10 cellular contexts compared by ENCODE assay signal in the genomic region with DNA sequence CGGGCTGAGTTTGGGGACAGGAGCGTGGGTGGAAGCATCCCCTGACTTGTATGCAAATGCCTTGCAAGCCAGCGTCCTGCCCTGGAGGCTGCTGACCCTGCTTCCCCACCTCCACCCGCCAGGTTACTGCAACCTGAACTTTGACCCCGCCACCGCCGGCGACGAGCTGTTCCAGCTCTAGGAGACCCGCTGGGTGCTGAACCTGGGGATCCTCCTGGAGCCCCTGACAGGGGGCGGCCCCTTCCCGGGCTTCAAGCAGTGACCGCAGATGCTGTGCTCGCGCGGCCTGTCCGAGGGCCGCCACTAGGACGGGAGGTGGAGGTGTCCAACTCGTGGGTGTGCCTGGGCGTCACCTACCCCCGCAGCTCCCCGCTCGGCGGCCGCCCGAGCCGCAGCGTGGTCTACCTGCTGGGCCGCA. TPM values are rescaled to one million over a fixed set of nuclear protein-coding genes. Genes with fewer than 3 reads are reported as not detected.
DNase-seq lines count a peak whose midpoint lies in the region; ATAC-seq, FAIRE-seq and TF ChIP-seq lines count a peak whose summit lies in the region.
"Had no signal": no experiment of that assay in that cellular context is flagged by ENCODE, and none has a peak within 500 bp of the region (broad histone marks: within the 10 kb centered on the region; RNA-seq: fewer than 3 reads in every experiment).

No MANE protein-coding gene starts in this region.

- H3K9me3 ChIP-seq in iPS-15b (ENCODE audit: control insufficient read depth, insufficient read depth, low read length) (no peaks in the 10 kb centered on the region), smooth muscle cell (replicated peaks; ENCODE audit: low read depth) (no peaks in the 10 kb centered on the region)

- DNase-seq in GM12892 (ENCODE audit: insufficient read length) (peak; percentile 41), activated B cell treated with CpG ODN at 0.5 μM for 24 hours (no peak), smooth muscle cell (lab: John Stamatoyannopoulos, UW; ENCODE audit: unreplicated experiment) (no peak), mesenteric fat pad (ENCODE audit: low spot score) (no peak), DMS114 treated with DMSO at 0.1 percent for 48 hours (lab: John Stamatoyannopoulos, UW; ENCODE audit: unreplicated experiment) (no peak)

- H3K4me2 ChIP-seq in smooth muscle cell, result peak overlapping the region; percentile 40

- 83% methylated on average over 30 of the region's 30 CpGs for whole genome bisulfite sequencing in smooth muscle cell (ENCODE audit: low lambda C conversion rate)

- POLR2A ChIA-PET in activated B cell treated with CpG ODN at 0.5 μM for 24 hours (lab: Charles Lee), result interaction anchor here (1.2 to 1.5 kb wide), 2 partner anchors 11 to 25 kb away, joined by 12 to 15 read pairs; partner anchors contain the start of gene SLC16A5

- H4K20me1 ChIP-seq in smooth muscle cell (ENCODE audit: low read depth), result no peaks in the 10 kb centered on the region

- peaks cover 15% of the 10 kb centered on the region for H3F3A ChIP-seq in smooth muscle cell (ENCODE audit: low read depth)

- H3K4me3 Mint-ChIP-seq in activated B cell treated with CpG ODN at 0.5 μM for 24 hours, result peak overlapping the region; percentile 83
- H3K4me3 Mint-ChIP-seq: neural crest cell had no signal

- CTCF ChIA-PET in activated B cell treated with CpG ODN at 0.5 μM for 24 hours (lab: Charles Lee), result interaction anchor here (1.0 to 2.9 kb wide), 4 partner anchors 26 to 124 kb away, joined by 3 to 16 read pairs (median 6); partner anchors contain the start of gene NT5C

- H3K9me3 Mint-ChIP-seq in activated B cell treated with CpG ODN at 0.5 μM for 24 hours, result no peaks in the 10 kb centered on the region
- H3K9me3 Mint-ChIP-seq: neural crest cell had no signal

- ATAC-seq in activated B cell treated with CpG ODN at 0.5 μM for 24 hours (ENCODE audit: low read depth) (no peak), HG03196 (IDR thresholded peaks at IDR 0.05; ENCODE audit: unreplicated experiment) (no peak), GM21619 (IDR thresholded peaks at IDR 0.05; ENCODE audit: unreplicated experiment) (no peak)

- H3K79me2 ChIP-seq in smooth muscle cell (ENCODE audit: low read depth), result no peaks in the 10 kb centered on the region

- H3K27ac Mint-ChIP-seq in activated B cell treated with CpG ODN at 0.5 μM for 24 hours, result peak overlapping the region; percentile 72

- TF ChIP-seq CTCF in activated B cell treated with CpG ODN at 0.5 μM for 24 hours (IDR thresholded peaks at IDR 0.05) (no peak), smooth muscle cell (IDR thresholded peaks at IDR 0.05; ENCODE audit: borderline replicate concordance, insufficient read depth, poor library complexity, severe bottlenecking) (no peak)

- H3K36me3 ChIP-seq in iPS-15b (ENCODE audit: control insufficient read depth, insufficient read depth, low read length), result no peaks in the 10 kb centered on the region
- H3K36me3 ChIP-seq in smooth muscle cell (ENCODE audit: low read depth), result no peaks in the 10 kb centered on the region
- H3K36me3 ChIP-seq: cardiac muscle cell had no signal

- no peaks in the 10 kb centered on the region for H3K36me3 Mint-ChIP-seq in activated B cell treated with CpG ODN at 0.5 μM for 24 hours (ENCODE audit: low read depth)

- FAIRE-seq in GM12892 (lab: Jason Lieb, UNC), result no peak

- TF ChIP-seq POLR2A in GM12892 (IDR thresholded peaks at IDR 0.05; ENCODE audit: low read depth, low read length), result no peak

- H3K9ac ChIP-seq in iPS-15b (ENCODE audit: low read depth, low read length), result peak overlapping the region; percentile 24
- no peak overlapping the region for H3K9ac ChIP-seq in smooth muscle cell (ENCODE audit: low read depth)

- H3K27me3 Mint-ChIP-seq in activated B cell treated with CpG ODN at 0.5 μM for 24 hours, result no peaks in the 10 kb centered on the region

- H3K27ac ChIP-seq in smooth muscle cell (ENCODE audit: low read depth), result no peak overlapping the region
- H3K27ac ChIP-seq: cardiac muscle cell had no signal

- H3K27me3 ChIP-seq in iPS-15b (ENCODE audit: control insufficient read depth, insufficient read depth, low read length), result no peaks in the 10 kb centered on the region
- H3K27me3 ChIP-seq in smooth muscle cell (ENCODE audit: low read depth), result no peaks in the 10 kb centered on the region
- H3K27me3 ChIP-seq: cardiac muscle cell had no signal

- peaks cover 29% of the 10 kb centered on the region for H3K4me1 Mint-ChIP-seq in activated B cell treated with CpG ODN at 0.5 μM for 24 hours

- no peak overlapping the region for H2AFZ ChIP-seq in smooth muscle cell (ENCODE audit: low read depth)

- peaks cover 4% of the 10 kb centered on the region for H3K4me1 ChIP-seq in iPS-15b (ENCODE audit: control insufficient read depth, insufficient read depth, low read length)
- H3K4me1 ChIP-seq in smooth muscle cell (ENCODE audit: low read depth), result peaks cover 10% of the 10 kb centered on the region

- intact Hi-C loops in activated B cell treated with CpG ODN at 0.5 μM for 24 hours (cut with micrococcal nuclease), result loop anchor here (1.0 to 2.0 kb wide), 2 partner anchors 10 to 32 kb away; partner anchors contain the start of genes ARMC7 and SLC16A5

- H3K4me3 ChIP-seq in iPS-15b (ENCODE audit: low read depth, low read length) (no peak overlapping the region), smooth muscle cell (no peak overlapping the region)
- H3K4me3 ChIP-seq: cardiac muscle cell had no signal

RNA-seq across cellular contexts. Expression of gene SLC16A5, which starts 10.7 kb away (rescaled TPM):
- polyA plus RNA-seq in GM12892 (2012; ENCODE audit: missing spikeins), result 1.0 TPM
- total RNA-seq in activated B cell treated with CpG ODN at 0.5 μM for 24 hours, result 4.9 and 5.7 TPM in 2 replicates
- 11.1 and 17.1 TPM in 2 replicates for total RNA-seq in smooth muscle cell
- 19.5 and 22.0 TPM in 2 replicates for polyA plus RNA-seq in smooth muscle cell
- total RNA-seq in mesenteric fat pad, result 12.3 TPM

RNA-seq across cellular contexts. Expression of gene KCTD2, which starts 30.1 kb away (rescaled TPM):
- 9.9 TPM for polyA plus RNA-seq in GM12892 (2012; ENCODE audit: missing spikeins)
- total RNA-seq in activated B cell treated with CpG ODN at 0.5 μM for 24 hours (19.5 and 20.2 TPM in 2 replicates), smooth muscle cell (18.2 and 27.3 TPM in 2 replicates), mesenteric fat pad (34.7 TPM)
- 11.1 and 12.7 TPM in 2 replicates for polyA plus RNA-seq in smooth muscle cell

RNA-seq across cellular contexts. Expression of gene ATP5PD, which starts 30.3 kb away (rescaled TPM):
- 366 TPM for polyA plus RNA-seq in GM12892 (2012; ENCODE audit: missing spikeins)
- total RNA-seq in activated B cell treated with CpG ODN at 0.5 μM for 24 hours (158 and 181 TPM in 2 replicates), smooth muscle cell (233 and 309 TPM in 2 replicates), mesenteric fat pad (310 TPM)
- polyA plus RNA-seq in smooth muscle cell, result 318 and 321 TPM in 2 replicates

RNA-seq across cellular contexts. Expression of gene ARMC7, which starts 32.7 kb away (rescaled TPM):
- polyA plus RNA-seq in GM12892 (2012; ENCODE audit: missing spikeins), result 4.8 TPM
- total RNA-seq in activated B cell treated with CpG ODN at 0.5 μM for 24 hours, result 11.8 and 15.4 TPM in 2 replicates
- 3.0 and 6.8 TPM in 2 replicates for total RNA-seq in smooth muscle cell
- 1.8 and 3.5 TPM in 2 replicates for polyA plus RNA-seq in smooth muscle cell
- total RNA-seq in mesenteric fat pad, result 7.9 TPM

RNA-seq across cellular contexts. Expression of gene NT5C, which starts 54.5 kb away (rescaled TPM):
- polyA plus RNA-seq in GM12892 (2012; ENCODE audit: missing spikeins), result 33.8 TPM
- total RNA-seq in activated B cell treated with CpG ODN at 0.5 μM for 24 hours (95.0 and 98.2 TPM in 2 replicates), smooth muscle cell (25.8 and 39.9 TPM in 2 replicates), mesenteric fat pad (33.5 TPM)
- 46.8 and 53.5 TPM in 2 replicates for polyA plus RNA-seq in smooth muscle cell
